In genomic region chr5:149019562-149020140, GRCh38 we compare ENCODE assay signal across 15 cellular contexts. TPM values are rescaled to one million over a fixed set of nuclear protein-coding genes. Genes with fewer than 3 reads are reported as not detected.
"Had no signal": no experiment of that assay in that cellular context is flagged by ENCODE, and none has a peak within 500 bp of the region (broad histone marks: within the 10 kb centered on the region; RNA-seq: fewer than 3 reads in every experiment).

No MANE protein-coding gene starts in this region.

- H3K27me3 ChIP-seq: stomach had no signal

- H3K36me3 Mint-ChIP-seq: naive thymus-derived CD8-positive, alpha-beta T cell had no signal

- H3K9me3 Mint-ChIP-seq: effector memory CD8-positive, alpha-beta T cell; T-helper 2 cell treated with Interferon-gamma antibody and Interleukin-4, amounts not matched to agents 5 μg/mL and 100 μg/mL, for 36 hours had no signal

- H3K27ac ChIP-seq: epithelial cell of prostate, psoas muscle, thoracic aorta had no signal

- ATAC-seq: effector memory CD8-positive, alpha-beta T cell; naive thymus-derived CD8-positive, alpha-beta T cell; psoas muscle had no signal

- H3K36me3 ChIP-seq: stomach, thoracic aorta had no signal

- H3K4me3 Mint-ChIP-seq: activated CD4-positive, alpha-beta memory T cell treated with anti-CD3 and anti-CD28 coated beads, Interleukin-2, amount 10 ng/mL, durations not matched to agents 7 days and 5 days; effector memory CD8-positive, alpha-beta T cell; naive thymus-derived CD8-positive, alpha-beta T cell; T-helper 2 cell treated with Interferon-gamma antibody and Interleukin-4, amounts not matched to agents 5 μg/mL and 100 μg/mL, for 36 hours had no signal

- H3K9me3 ChIP-seq: mucosa of descending colon, psoas muscle, stomach, thoracic aorta had no signal

- DNase-seq: activated CD4-positive, alpha-beta memory T cell treated with anti-CD3 and anti-CD28 coated beads, Interleukin-2, amount 10 ng/mL, durations not matched to agents 7 days and 5 days; activated CD8-positive, alpha-beta memory T cell treated with anti-CD3 and anti-CD28 coated beads, Interleukin-2, amount 50 U/mL, for 4 hours; activated naive CD4-positive, alpha-beta T cell; cortex of kidney; effector memory CD8-positive, alpha-beta T cell; hypothalamus; mucosa of descending colon; naive thymus-derived CD8-positive, alpha-beta T cell; psoas muscle; stimulated activated CD4-positive, alpha-beta T cell treated with anti-CD3 and anti-CD28 coated beads, Interleukin-4, amount 100 ng/mL, for 24 hours; stomach had no signal

- H3K27ac Mint-ChIP-seq: activated CD4-positive, alpha-beta memory T cell treated with anti-CD3 and anti-CD28 coated beads, Interleukin-2, amount 10 ng/mL, durations not matched to agents 7 days and 5 days; effector memory CD8-positive, alpha-beta T cell; naive thymus-derived CD8-positive, alpha-beta T cell; T-helper 2 cell treated with Interferon-gamma antibody and Interleukin-4, amounts not matched to agents 5 μg/mL and 100 μg/mL, for 36 hours had no signal

- H3K4me3 ChIP-seq: lung, mucosa of descending colon, psoas muscle, stomach, thoracic aorta had no signal

RNA-seq across cellular contexts. Expression of gene SH3TC2, which starts 43.2 kb away (rescaled TPM):
- total RNA-seq: activated CD4-positive, alpha-beta memory T cell treated with anti-CD3 and anti-CD28 coated beads, Interleukin-2, amount 10 ng/mL, durations not matched to agents 7 days and 5 days; naive thymus-derived CD8-positive, alpha-beta T cell had no signal
- polyA plus RNA-seq: naive thymus-derived CD8-positive, alpha-beta T cell had no signal
